Comparison of ENCODE assay signal across 15 cellular contexts in the genomic region with DNA sequence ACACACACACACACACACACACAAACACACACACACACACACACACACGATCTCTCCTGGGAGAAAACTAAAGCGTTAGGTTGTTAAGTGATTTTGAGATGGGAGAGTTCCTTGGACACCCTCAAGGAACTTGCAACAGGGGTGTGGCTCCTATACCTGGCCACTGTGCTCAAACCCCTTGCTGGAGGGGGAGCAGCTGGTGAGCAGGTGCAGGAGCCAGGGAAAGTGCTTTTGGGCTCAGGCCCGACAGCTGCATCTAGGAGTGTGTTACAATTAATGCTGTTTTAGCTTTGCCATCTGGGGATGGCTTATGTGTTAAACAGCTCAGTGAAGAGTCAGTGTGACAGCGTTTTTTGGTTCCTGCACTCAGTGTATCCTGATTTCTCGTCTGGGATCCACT.
DNase-seq lines count a peak whose midpoint lies in the region; ATAC-seq and TF ChIP-seq lines count a peak whose summit lies in the region.
"Had no signal": no experiment of that assay in that cellular context is flagged by ENCODE, and none has a peak within 500 bp of the region (broad histone marks: within the 10 kb centered on the region; RNA-seq: fewer than 3 reads in every experiment).

No MANE protein-coding gene starts in this region.

- H3K9me3 Mint-ChIP-seq in glutamatergic neuron (ENCODE audit: unreplicated experiment): peaks cover 8% of the 10 kb centered on the region
- H3K9me3 Mint-ChIP-seq: dendritic cell treated with granulocyte-macrophage colony-stimulating factor and Interleukin-4, amounts not matched to agents 40 ng/mL and 50 ng/mL, for 4 days; natural killer cell treated with Interleukin-12 subunit alpha and Interleukin-12 subunit beta and Interleukin-15 and Interleukin-18, amount 100 ng/mL, for 72 hours had no signal

- peak overlapping the region; percentile 81 for H3K4me3 Mint-ChIP-seq in glutamatergic neuron (ENCODE audit: unreplicated experiment)
- H3K4me3 Mint-ChIP-seq: dendritic cell treated with granulocyte-macrophage colony-stimulating factor and Interleukin-4, amounts not matched to agents 40 ng/mL and 50 ng/mL, for 4 days; memory B cell; natural killer cell treated with Interleukin-12 subunit alpha and Interleukin-12 subunit beta and Interleukin-15 and Interleukin-18, amount 100 ng/mL, for 72 hours had no signal

- WGBS in heart right ventricle, 2 donors: 57 to 65% methylated on average over 5 of the region's 5 CpGs

- intact Hi-C loops in heart right ventricle (cut with DNase I): no loop called here

- CTCF ChIA-PET in RWPE1 (lab: Yijun Ruan, JAX): no interaction called here

- no peak for ATAC-seq in heart right ventricle
- ATAC-seq in HG03045 (IDR thresholded peaks at IDR 0.05; ENCODE audit: unreplicated experiment): no peak
- ATAC-seq: natural killer cell treated with Interleukin-12 subunit alpha and Interleukin-12 subunit beta and Interleukin-15 and Interleukin-18, amount 100 ng/mL, for 72 hours; PC-3 had no signal

- peaks cover 2% of the 10 kb centered on the region for H3K27me3 Mint-ChIP-seq in glutamatergic neuron (ENCODE audit: unreplicated experiment)
- H3K27me3 Mint-ChIP-seq: dendritic cell treated with granulocyte-macrophage colony-stimulating factor and Interleukin-4, amounts not matched to agents 40 ng/mL and 50 ng/mL, for 4 days had no signal

- no peaks in the 10 kb centered on the region for H3K27me3 ChIP-seq in heart right ventricle

- H3K36me3 ChIP-seq in heart right ventricle: no peaks in the 10 kb centered on the region

- no peak overlapping the region for H3K4me3 ChIP-seq in heart right ventricle

- peak; percentile 16 for DNase-seq in DMS153 treated with DMSO at 0.1 percent for 48 hours (lab: John Stamatoyannopoulos, UW; ENCODE audit: unreplicated experiment)
- DNase-seq in NCI-H2081 (lab: John Stamatoyannopoulos, UW): peak; percentile 53 to 86
- DNase-seq in NCI-H69 (lab: John Stamatoyannopoulos, UW): peak; percentile 69
- peak; percentile 47 for DNase-seq in glutamatergic neuron
- no peak for DNase-seq in heart right ventricle
- DNase-seq in RWPE1 (ENCODE audit: low spot score): no peak
- DNase-seq: Kasumi-1, NCI-H1930, PC-3, SK-N-SH, T-helper 9 cell had no signal

- no peaks in the 10 kb centered on the region for H3K4me1 ChIP-seq in heart right ventricle

- peak overlapping the region; percentile 98 for H3K27ac Mint-ChIP-seq in glutamatergic neuron (ENCODE audit: unreplicated experiment)
- H3K27ac Mint-ChIP-seq: dendritic cell treated with granulocyte-macrophage colony-stimulating factor and Interleukin-4, amounts not matched to agents 40 ng/mL and 50 ng/mL, for 4 days; memory B cell; natural killer cell treated with Interleukin-12 subunit alpha and Interleukin-12 subunit beta and Interleukin-15 and Interleukin-18, amount 100 ng/mL, for 72 hours had no signal

- H3K9me3 ChIP-seq in heart right ventricle: no peaks in the 10 kb centered on the region
- H3K9me3 ChIP-seq: SK-N-SH had no signal

- H3K36me3 Mint-ChIP-seq in glutamatergic neuron (ENCODE audit: unreplicated experiment): no peaks in the 10 kb centered on the region
- H3K36me3 Mint-ChIP-seq: memory B cell; natural killer cell treated with Interleukin-12 subunit alpha and Interleukin-12 subunit beta and Interleukin-15 and Interleukin-18, amount 100 ng/mL, for 72 hours had no signal

- no peak overlapping the region for H3K27ac ChIP-seq in heart right ventricle
- no peak overlapping the region for H3K27ac ChIP-seq in RWPE1

- peaks cover 12% of the 10 kb centered on the region for H3K4me1 Mint-ChIP-seq in glutamatergic neuron (ENCODE audit: low read depth, unreplicated experiment)
- H3K4me1 Mint-ChIP-seq: memory B cell had no signal

- POLR2A ChIA-PET in RWPE1 (lab: Yijun Ruan, JAX; ENCODE audit: low non-redundant PET): no interaction called here

- no peak for TF ChIP-seq CTCF in glutamatergic neuron (IDR thresholded peaks at IDR 0.05; ENCODE audit: partially characterized antibody, unreplicated experiment)
- TF ChIP-seq CTCF in heart right ventricle (IDR thresholded peaks at IDR 0.05): no peak
- TF ChIP-seq CTCF in RWPE1 (conservative IDR thresholded peaks at IDR 0.05; ENCODE audit: low read depth): no peak

Comparison
In these comparisons a context has a peak if more than half of its experiments do, and no peak if none do; other contexts are left out.
1. DNase-seq: peak in DMS153 treated with DMSO at 0.1 percent for 48 hours (single experiment), NCI-H2081 (2 of 2), NCI-H69 (single experiment) and glutamatergic neuron (single experiment); none in heart right ventricle (0 of 2) and RWPE1 (single experiment).